Comparison of ENCODE assay signal across 15 cellular contexts in the genomic region with DNA sequence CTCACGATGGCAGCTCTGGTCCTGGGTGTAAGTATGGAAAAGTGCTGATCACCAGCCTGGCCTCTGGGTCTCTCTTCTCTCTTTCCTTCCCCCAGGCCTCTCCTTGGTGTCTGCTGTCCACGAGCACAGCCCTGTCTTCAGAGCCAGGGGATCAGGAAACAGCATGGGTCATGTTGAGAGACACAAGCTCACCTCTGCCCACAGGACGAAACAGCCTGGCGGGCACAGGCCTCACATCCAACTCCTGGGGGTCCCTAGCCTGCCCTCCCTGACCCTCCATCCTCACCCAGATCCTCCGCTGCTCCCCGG.
DNase-seq lines count a peak whose midpoint lies in the region; ATAC-seq and TF ChIP-seq lines count a peak whose summit lies in the region.
"Had no signal": no experiment of that assay in that cellular context is flagged by ENCODE, and none has a peak within 500 bp of the region (broad histone marks: within the 10 kb centered on the region; RNA-seq: fewer than 3 reads in every experiment).

No MANE protein-coding gene starts in this region.

- peak overlapping the region; percentile 36 for H2AFZ ChIP-seq in neuronal stem cell (ENCODE audit: low read length)
- H2AFZ ChIP-seq: GM23248 had no signal

- H2BK120ac ChIP-seq in neuronal stem cell (ENCODE audit: low read depth, low read length), result no peak overlapping the region

- no peak overlapping the region for H4K91ac ChIP-seq in neuronal stem cell (ENCODE audit: low read depth, low read length, poor library complexity)

- no peak overlapping the region for H2BK5ac ChIP-seq in neuronal stem cell (ENCODE audit: low read length)

- H3K4me3 ChIP-seq in neuronal stem cell (ENCODE audit: low read length in 2 of 2), result no peak overlapping the region
- no peak overlapping the region for H3K4me3 ChIP-seq in BE2C (ENCODE audit: low read depth, low read length)
- H3K4me3 ChIP-seq: BLaER1, GM23248 had no signal

- no peak overlapping the region for H3K9ac ChIP-seq in neuronal stem cell (ENCODE audit: low read depth, low read length, poor library complexity)
- H3K9ac ChIP-seq: BLaER1, GM23248 had no signal

- no peak overlapping the region for H4K8ac ChIP-seq in neuronal stem cell (ENCODE audit: low read depth, low read length)

- peak overlapping the region in 2 of 5 experiments; percentile 13 to 40 for H3K4me3 Mint-ChIP-seq in brain
- no peak overlapping the region for H3K4me3 Mint-ChIP-seq in activated T-cell treated with anti-CD3 and anti-CD28 coated beads, Interleukin-2, amount 50 U/mL, for 24 hours
- H3K4me3 Mint-ChIP-seq: HFFc6, IgD-negative memory B cell had no signal

- no peak overlapping the region for H3K27ac ChIP-seq in neuronal stem cell (replicated peaks; ENCODE audit: low read length)
- H3K27ac ChIP-seq: 22Rv1, BLaER1, GM23248 had no signal

- DNase-seq in ELF-1 (ENCODE audit: low read depth, low spot score) (peak; percentile 9), left lobe of liver (ENCODE audit: low spot score) (peak; percentile 21), neuronal stem cell (ENCODE audit: low spot score) (no peak), NCI-H1436 treated with DMSO at 0.1 percent for 48 hours (lab: John Stamatoyannopoulos, UW) (no peak), BE2C (no peak)
- DNase-seq in activated T-cell treated with anti-CD3 and anti-CD28 coated beads, Interleukin-2, amount 50 U/mL, for 24 hours, result no peak
- DNase-seq: DMS53, GM23248, HCEC 1CT, HFFc6 had no signal

- H3K4me2 ChIP-seq in neuronal stem cell (ENCODE audit: insufficient read depth, low read length, poor library complexity, severe bottlenecking), result no peak overlapping the region
- H3K4me2 ChIP-seq: BLaER1 had no signal

- no CpG with 5 or more reads among the region's 6 CpGs for WGBS in neuronal stem cell (ENCODE audit: extremely low coverage in 2 of 2, insufficient read length in 2 of 2, insufficient replicate concordance in 1 of 2), 2 donors

- H3K9me3 Mint-ChIP-seq in brain, result peaks cover 0 to 6% (median 3%) of the 10 kb centered on the region in 5 experiments
- H3K9me3 Mint-ChIP-seq in activated T-cell treated with anti-CD3 and anti-CD28 coated beads, Interleukin-2, amount 50 U/mL, for 24 hours, result no peaks in the 10 kb centered on the region
- H3K9me3 Mint-ChIP-seq: HFFc6, IgD-negative memory B cell had no signal

- H2BK12ac ChIP-seq in neuronal stem cell (ENCODE audit: low read length), result no peak overlapping the region

- H2BK15ac ChIP-seq in neuronal stem cell (ENCODE audit: low read length), result peak overlapping the region; percentile 17

- H3K4me1 Mint-ChIP-seq in brain, result peaks cover 43% of the 10 kb centered on the region
- no peaks in the 10 kb centered on the region for H3K4me1 Mint-ChIP-seq in activated T-cell treated with anti-CD3 and anti-CD28 coated beads, Interleukin-2, amount 50 U/mL, for 24 hours (ENCODE audit: low read depth)

- no peaks in the 10 kb centered on the region for H3K36me3 Mint-ChIP-seq in brain
- H3K36me3 Mint-ChIP-seq in activated T-cell treated with anti-CD3 and anti-CD28 coated beads, Interleukin-2, amount 50 U/mL, for 24 hours (ENCODE audit: low read depth), result no peaks in the 10 kb centered on the region

- peak overlapping the region; percentile 2 for H3K23ac ChIP-seq in neuronal stem cell (ENCODE audit: low read depth, low read length, poor library complexity)

- H3K9me3 ChIP-seq in neuronal stem cell (replicated peaks in 1 of 2; ENCODE audit: control insufficient read depth in 2 of 2, insufficient read depth in 1 of 2, low read depth in 1 of 2, low read length in 2 of 2), result no peaks in the 10 kb centered on the region
- H3K9me3 ChIP-seq in BE2C, result no peaks in the 10 kb centered on the region; the same call in 1 of the 2 replicates

- peak overlapping the region in 3 of 5 experiments; percentile 36 to 78 (median 64) for H3K27ac Mint-ChIP-seq in brain
- no peak overlapping the region for H3K27ac Mint-ChIP-seq in activated T-cell treated with anti-CD3 and anti-CD28 coated beads, Interleukin-2, amount 50 U/mL, for 24 hours
- H3K27ac Mint-ChIP-seq: HFFc6, IgD-negative memory B cell had no signal

- ATAC-seq in left lobe of liver (no peak), GM19463 (IDR thresholded peaks at IDR 0.05; ENCODE audit: unreplicated experiment) (no peak)

- peak overlapping the region; percentile 1 for H3K18ac ChIP-seq in neuronal stem cell (ENCODE audit: low read length)

- no peak overlapping the region for H3K4ac ChIP-seq in neuronal stem cell (ENCODE audit: low read length)

- H3K4me1 ChIP-seq in neuronal stem cell (ENCODE audit: control insufficient read depth in 2 of 2, insufficient read depth in 1 of 2, low read depth in 1 of 2, low read length in 2 of 2) (peaks cover 2 to 12% of the 10 kb centered on the region in 2 donors), BE2C (no peaks in the 10 kb centered on the region)
- H3K4me1 ChIP-seq: BLaER1 had no signal

- TF ChIP-seq CTCF in brain (conservative IDR thresholded peaks at IDR 0.05), result no peak
- TF ChIP-seq CTCF in BE2C (IDR thresholded peaks at IDR 0.05; ENCODE audit: low read depth, low read length), result no peak

- H3K36me3 ChIP-seq in neuronal stem cell (replicated peaks in 1 of 2; ENCODE audit: control insufficient read depth in 2 of 2, insufficient read depth in 2 of 2, low read length in 2 of 2), result no peaks in the 10 kb centered on the region
- no peaks in the 10 kb centered on the region for H3K36me3 ChIP-seq in BE2C
- H3K36me3 ChIP-seq: BLaER1 had no signal

- H2AK5ac ChIP-seq in neuronal stem cell (ENCODE audit: low read depth, low read length), result no peak overlapping the region

- no peaks in the 10 kb centered on the region for H3K79me1 ChIP-seq in neuronal stem cell (ENCODE audit: low read depth, low read length)

- H3K14ac ChIP-seq in neuronal stem cell (ENCODE audit: low read length), result no peak overlapping the region

- H3K27me3 ChIP-seq in neuronal stem cell (ENCODE audit: control insufficient read depth in 3 of 3, insufficient read depth in 3 of 3, low read depth in 1 of 3, low read length in 3 of 3), result peaks cover 0 to 47% (median 2%) of the 10 kb centered on the region in 3 experiments
- H3K27me3 ChIP-seq in BE2C, result no peaks in the 10 kb centered on the region
- H3K27me3 ChIP-seq: BLaER1 had no signal

- peaks cover 5% of the 10 kb centered on the region for H3K27me3 Mint-ChIP-seq in brain
- H3K27me3 Mint-ChIP-seq in activated T-cell treated with anti-CD3 and anti-CD28 coated beads, Interleukin-2, amount 50 U/mL, for 24 hours, result peaks cover 14% of the 10 kb centered on the region

Comparison
In these comparisons a context has a peak if more than half of its experiments do, and no peak if none do; other contexts are left out.
1. DNase-seq: peak in ELF-1 (single experiment) and left lobe of liver (single experiment); none in neuronal stem cell (single experiment), NCI-H1436 treated with DMSO at 0.1 percent for 48 hours (single experiment), activated T-cell treated with anti-CD3 and anti-CD28 coated beads, Interleukin-2, amount 50 U/mL, for 24 hours (single experiment) and BE2C (single experiment).